1 cellular context compared by ENCODE assay signal in genomic region chr10:68955786-68956532, GRCh38.
TF ChIP-seq lines count a peak whose summit lies in the region.

DDX21 (plus strand) TSS chr10:68956170; CDS start chr10:68956226, 56 bp downstream.

TF ChIP-seq in HepG2, 621 proteins besides CTCF, POLR2A, EP300 and RAD21 (continued from another document and continues in another):
- peak; percentile 77; the same call in 1 of the 2 replicates for TF ChIP-seq ZNF235 (CRISPR knock-in tag; IDR thresholded peaks at IDR 0.05; ENCODE audit: borderline replicate concordance)
- TF ChIP-seq SOX13 (IDR thresholded peaks at IDR 0.05) = no peak
- no peak; a peak in 1 of 4 replicates for TF ChIP-seq SOX13 (CRISPR knock-in tag; conservative IDR thresholded peaks at IDR 0.05 in 1 of 2, IDR thresholded peaks at IDR 0.05 in 1 of 2)
- peak; percentile 25; the same call in 1 of the 2 replicates for TF ChIP-seq ZNF792 (CRISPR knock-in tag; IDR thresholded peaks at IDR 0.05)
- TF ChIP-seq ZNF512B (CRISPR knock-in tag; IDR thresholded peaks at IDR 0.05; ENCODE audit: borderline replicate concordance) = no peak
- peak; percentile 80 for TF ChIP-seq MED8 (CRISPR knock-in tag; IDR thresholded peaks at IDR 0.05; ENCODE audit: insufficient replicate concordance)
- TF ChIP-seq, protein P1, sequence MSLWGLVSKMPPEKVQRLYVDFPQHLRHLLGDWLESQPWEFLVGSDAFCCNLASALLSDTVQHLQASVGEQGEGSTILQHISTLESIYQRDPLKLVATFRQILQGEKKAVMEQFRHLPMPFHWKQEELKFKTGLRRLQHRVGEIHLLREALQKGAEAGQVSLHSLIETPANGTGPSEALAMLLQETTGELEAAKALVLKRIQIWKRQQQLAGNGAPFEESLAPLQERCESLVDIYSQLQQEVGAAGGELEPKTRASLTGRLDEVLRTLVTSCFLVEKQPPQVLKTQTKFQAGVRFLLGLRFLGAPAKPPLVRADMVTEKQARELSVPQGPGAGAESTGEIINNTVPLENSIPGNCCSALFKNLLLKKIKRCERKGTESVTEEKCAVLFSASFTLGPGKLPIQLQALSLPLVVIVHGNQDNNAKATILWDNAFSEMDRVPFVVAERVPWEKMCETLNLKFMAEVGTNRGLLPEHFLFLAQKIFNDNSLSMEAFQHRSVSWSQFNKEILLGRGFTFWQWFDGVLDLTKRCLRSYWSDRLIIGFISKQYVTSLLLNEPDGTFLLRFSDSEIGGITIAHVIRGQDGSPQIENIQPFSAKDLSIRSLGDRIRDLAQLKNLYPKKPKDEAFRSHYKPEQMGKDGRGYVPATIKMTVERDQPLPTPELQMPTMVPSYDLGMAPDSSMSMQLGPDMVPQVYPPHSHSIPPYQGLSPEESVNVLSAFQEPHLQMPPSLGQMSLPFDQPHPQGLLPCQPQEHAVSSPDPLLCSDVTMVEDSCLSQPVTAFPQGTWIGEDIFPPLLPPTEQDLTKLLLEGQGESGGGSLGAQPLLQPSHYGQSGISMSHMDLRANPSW (CRISPR knock-in tag; IDR thresholded peaks at IDR 0.05; ENCODE audit: borderline replicate concordance) = peak; percentile 36; the same call in 1 of the 2 replicates
- peak; percentile 9 for TF ChIP-seq ZNF256 (CRISPR knock-in tag; conservative IDR thresholded peaks at IDR 0.05)
- no peak for TF ChIP-seq ZNF652 (CRISPR knock-in tag; IDR thresholded peaks at IDR 0.05; ENCODE audit: borderline replicate concordance, low read depth)
- peak; percentile 92 for TF ChIP-seq YEATS2 (CRISPR knock-in tag; IDR thresholded peaks at IDR 0.05; ENCODE audit: borderline replicate concordance)
- TF ChIP-seq, protein P2, sequence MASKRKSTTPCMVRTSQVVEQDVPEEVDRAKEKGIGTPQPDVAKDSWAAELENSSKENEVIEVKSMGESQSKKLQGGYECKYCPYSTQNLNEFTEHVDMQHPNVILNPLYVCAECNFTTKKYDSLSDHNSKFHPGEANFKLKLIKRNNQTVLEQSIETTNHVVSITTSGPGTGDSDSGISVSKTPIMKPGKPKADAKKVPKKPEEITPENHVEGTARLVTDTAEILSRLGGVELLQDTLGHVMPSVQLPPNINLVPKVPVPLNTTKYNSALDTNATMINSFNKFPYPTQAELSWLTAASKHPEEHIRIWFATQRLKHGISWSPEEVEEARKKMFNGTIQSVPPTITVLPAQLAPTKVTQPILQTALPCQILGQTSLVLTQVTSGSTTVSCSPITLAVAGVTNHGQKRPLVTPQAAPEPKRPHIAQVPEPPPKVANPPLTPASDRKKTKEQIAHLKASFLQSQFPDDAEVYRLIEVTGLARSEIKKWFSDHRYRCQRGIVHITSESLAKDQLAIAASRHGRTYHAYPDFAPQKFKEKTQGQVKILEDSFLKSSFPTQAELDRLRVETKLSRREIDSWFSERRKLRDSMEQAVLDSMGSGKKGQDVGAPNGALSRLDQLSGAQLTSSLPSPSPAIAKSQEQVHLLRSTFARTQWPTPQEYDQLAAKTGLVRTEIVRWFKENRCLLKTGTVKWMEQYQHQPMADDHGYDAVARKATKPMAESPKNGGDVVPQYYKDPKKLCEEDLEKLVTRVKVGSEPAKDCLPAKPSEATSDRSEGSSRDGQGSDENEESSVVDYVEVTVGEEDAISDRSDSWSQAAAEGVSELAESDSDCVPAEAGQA (IDR thresholded peaks at IDR 0.05; ENCODE audit: low read depth) = peak; percentile 67; the same call in 1 of the 2 replicates
- TF ChIP-seq, protein P2 (CRISPR knock-in tag; IDR thresholded peaks at IDR 0.05; ENCODE audit: borderline replicate concordance) = no peak
- no peak for TF ChIP-seq SMARCC2 (IDR thresholded peaks at IDR 0.05)
- TF ChIP-seq TAF1 (CRISPR knock-in tag; IDR thresholded peaks at IDR 0.05) = peak; percentile 86
- peak; percentile 69; the same call in 1 of the 2 replicates for TF ChIP-seq ZBTB21 (CRISPR knock-in tag; IDR thresholded peaks at IDR 0.05)
- TF ChIP-seq ZNF776 (CRISPR knock-in tag; IDR thresholded peaks at IDR 0.05) = peak; percentile 90
- TF ChIP-seq, protein P3, sequence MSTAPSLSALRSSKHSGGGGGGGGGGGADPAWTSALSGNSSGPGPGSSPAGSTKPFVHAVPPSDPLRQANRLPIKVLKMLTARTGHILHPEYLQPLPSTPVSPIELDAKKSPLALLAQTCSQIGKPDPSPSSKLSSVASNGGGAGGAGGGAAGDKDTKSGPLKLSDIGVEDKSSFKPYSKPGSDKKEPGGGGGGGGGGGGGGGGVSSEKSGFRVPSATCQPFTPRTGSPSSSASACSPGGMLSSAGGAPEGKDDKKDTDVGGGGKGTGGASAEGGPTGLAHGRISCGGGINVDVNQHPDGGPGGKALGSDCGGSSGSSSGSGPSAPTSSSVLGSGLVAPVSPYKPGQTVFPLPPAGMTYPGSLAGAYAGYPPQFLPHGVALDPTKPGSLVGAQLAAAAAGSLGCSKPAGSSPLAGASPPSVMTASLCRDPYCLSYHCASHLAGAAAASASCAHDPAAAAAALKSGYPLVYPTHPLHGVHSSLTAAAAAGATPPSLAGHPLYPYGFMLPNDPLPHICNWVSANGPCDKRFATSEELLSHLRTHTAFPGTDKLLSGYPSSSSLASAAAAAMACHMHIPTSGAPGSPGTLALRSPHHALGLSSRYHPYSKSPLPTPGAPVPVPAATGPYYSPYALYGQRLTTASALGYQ (CRISPR knock-in tag; IDR thresholded peaks at IDR 0.05) = 0 out of 2 replicates have a peak, but pooled peaks have one; percentile 30
- peak; percentile 45; the same call in 1 of the 2 replicates for TF ChIP-seq KLF15 (CRISPR knock-in tag; IDR thresholded peaks at IDR 0.05; ENCODE audit: borderline replicate concordance)
- peak; percentile 67 for TF ChIP-seq IKZF4 (CRISPR knock-in tag; IDR thresholded peaks at IDR 0.05; ENCODE audit: borderline replicate concordance, low read depth, not compliant biosample characterization)
- TF ChIP-seq NR0B2 (CRISPR knock-in tag; IDR thresholded peaks at IDR 0.05) = peak; percentile 59; the same call in 1 of the 2 replicates
- TF ChIP-seq, protein P4, sequence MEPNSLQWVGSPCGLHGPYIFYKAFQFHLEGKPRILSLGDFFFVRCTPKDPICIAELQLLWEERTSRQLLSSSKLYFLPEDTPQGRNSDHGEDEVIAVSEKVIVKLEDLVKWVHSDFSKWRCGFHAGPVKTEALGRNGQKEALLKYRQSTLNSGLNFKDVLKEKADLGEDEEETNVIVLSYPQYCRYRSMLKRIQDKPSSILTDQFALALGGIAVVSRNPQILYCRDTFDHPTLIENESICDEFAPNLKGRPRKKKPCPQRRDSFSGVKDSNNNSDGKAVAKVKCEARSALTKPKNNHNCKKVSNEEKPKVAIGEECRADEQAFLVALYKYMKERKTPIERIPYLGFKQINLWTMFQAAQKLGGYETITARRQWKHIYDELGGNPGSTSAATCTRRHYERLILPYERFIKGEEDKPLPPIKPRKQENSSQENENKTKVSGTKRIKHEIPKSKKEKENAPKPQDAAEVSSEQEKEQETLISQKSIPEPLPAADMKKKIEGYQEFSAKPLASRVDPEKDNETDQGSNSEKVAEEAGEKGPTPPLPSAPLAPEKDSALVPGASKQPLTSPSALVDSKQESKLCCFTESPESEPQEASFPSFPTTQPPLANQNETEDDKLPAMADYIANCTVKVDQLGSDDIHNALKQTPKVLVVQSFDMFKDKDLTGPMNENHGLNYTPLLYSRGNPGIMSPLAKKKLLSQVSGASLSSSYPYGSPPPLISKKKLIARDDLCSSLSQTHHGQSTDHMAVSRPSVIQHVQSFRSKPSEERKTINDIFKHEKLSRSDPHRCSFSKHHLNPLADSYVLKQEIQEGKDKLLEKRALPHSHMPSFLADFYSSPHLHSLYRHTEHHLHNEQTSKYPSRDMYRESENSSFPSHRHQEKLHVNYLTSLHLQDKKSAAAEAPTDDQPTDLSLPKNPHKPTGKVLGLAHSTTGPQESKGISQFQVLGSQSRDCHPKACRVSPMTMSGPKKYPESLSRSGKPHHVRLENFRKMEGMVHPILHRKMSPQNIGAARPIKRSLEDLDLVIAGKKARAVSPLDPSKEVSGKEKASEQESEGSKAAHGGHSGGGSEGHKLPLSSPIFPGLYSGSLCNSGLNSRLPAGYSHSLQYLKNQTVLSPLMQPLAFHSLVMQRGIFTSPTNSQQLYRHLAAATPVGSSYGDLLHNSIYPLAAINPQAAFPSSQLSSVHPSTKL (CRISPR knock-in tag; IDR thresholded peaks at IDR 0.05) = peak; percentile 27; the same call in 1 of the 2 replicates
- no peak for TF ChIP-seq RFX5 (IDR thresholded peaks at IDR 0.05; ENCODE audit: low read depth, low read length)
- TF ChIP-seq, protein P5, sequence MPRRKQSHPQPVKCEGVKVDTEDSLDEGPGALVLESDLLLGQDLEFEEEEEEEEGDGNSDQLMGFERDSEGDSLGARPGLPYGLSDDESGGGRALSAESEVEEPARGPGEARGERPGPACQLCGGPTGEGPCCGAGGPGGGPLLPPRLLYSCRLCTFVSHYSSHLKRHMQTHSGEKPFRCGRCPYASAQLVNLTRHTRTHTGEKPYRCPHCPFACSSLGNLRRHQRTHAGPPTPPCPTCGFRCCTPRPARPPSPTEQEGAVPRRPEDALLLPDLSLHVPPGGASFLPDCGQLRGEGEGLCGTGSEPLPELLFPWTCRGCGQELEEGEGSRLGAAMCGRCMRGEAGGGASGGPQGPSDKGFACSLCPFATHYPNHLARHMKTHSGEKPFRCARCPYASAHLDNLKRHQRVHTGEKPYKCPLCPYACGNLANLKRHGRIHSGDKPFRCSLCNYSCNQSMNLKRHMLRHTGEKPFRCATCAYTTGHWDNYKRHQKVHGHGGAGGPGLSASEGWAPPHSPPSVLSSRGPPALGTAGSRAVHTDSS (CRISPR knock-in tag; conservative IDR thresholded peaks at IDR 0.05) = no peak; the same call in 1 of the 2 replicates
- TF ChIP-seq, protein P6, sequence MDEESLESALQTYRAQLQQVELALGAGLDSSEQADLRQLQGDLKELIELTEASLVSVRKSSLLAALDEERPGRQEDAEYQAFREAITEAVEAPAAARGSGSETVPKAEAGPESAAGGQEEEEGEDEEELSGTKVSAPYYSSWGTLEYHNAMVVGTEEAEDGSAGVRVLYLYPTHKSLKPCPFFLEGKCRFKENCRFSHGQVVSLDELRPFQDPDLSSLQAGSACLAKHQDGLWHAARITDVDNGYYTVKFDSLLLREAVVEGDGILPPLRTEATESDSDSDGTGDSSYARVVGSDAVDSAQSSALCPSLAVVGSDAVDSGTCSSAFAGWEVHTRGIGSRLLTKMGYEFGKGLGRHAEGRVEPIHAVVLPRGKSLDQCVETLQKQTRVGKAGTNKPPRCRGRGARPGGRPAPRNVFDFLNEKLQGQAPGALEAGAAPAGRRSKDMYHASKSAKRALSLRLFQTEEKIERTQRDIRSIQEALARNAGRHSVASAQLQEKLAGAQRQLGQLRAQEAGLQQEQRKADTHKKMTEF (CRISPR knock-in tag; IDR thresholded peaks at IDR 0.05) = peak; percentile 67
- TF ChIP-seq NKX3-1 (CRISPR knock-in tag; IDR thresholded peaks at IDR 0.05) = peak; percentile 33; the same call in 1 of the 2 replicates
- TF ChIP-seq EHMT2 (IDR thresholded peaks at IDR 0.05; ENCODE audit: borderline replicate concordance, low read depth, low read length) = no peak
- TF ChIP-seq MLX (CRISPR knock-in tag; IDR thresholded peaks at IDR 0.05) = peak; percentile 43; the same call in 1 of the 2 replicates
